8 cellular contexts compared by ENCODE assay signal in the genomic region with DNA sequence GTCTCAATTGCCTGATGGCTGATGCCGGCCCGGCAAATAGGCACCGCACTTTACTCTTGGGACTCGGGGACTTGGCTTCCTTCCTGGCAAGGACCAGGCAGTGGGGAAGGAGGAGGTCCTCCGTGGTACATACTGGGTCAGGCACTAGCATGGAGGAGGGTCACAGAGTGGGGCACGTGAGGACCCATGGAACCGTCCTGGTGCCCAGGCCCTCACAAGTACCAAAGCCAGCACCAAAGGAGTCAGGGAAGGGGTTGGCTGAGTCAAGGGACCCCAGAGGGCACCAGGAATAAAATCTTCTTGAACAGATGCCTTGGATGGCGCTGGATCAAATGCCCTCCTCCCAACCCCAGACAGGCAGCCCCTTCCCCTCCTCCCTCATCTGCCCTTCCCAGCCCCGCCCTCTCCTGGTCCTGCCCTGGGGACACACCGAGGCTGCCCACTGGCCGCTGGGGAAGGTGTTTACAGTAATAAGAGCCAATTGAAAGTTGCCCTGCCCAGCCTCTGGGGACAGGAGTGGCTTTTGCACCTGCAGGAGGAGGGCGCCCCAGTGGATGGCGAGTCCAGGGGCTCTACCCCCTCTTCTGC.
DNase-seq lines count a peak whose midpoint lies in the region; ATAC-seq and TF ChIP-seq lines count a peak whose summit lies in the region.

No MANE protein-coding gene starts in this region.

- peaks cover 6% of the 10 kb centered on the region for H3K27me3 Mint-ChIP-seq in T-helper 1 cell treated with Interleukin-12 subunit alpha and Interleukin-12 subunit beta and Interleukin-4 antibody, amounts not matched to agents 30 μg/mL and 1 μg/mL, for 36 hours (ENCODE audit: low read depth)
- no peaks in the 10 kb centered on the region for H3K27me3 Mint-ChIP-seq in effector memory CD8-positive, alpha-beta T cell
- no peaks in the 10 kb centered on the region for H3K27me3 Mint-ChIP-seq in stimulated activated naive CD8-positive, alpha-beta T cell treated with anti-CD3 and anti-CD28 coated beads, Interleukin-15, amount 100 ng/mL, for 72 hours

- peaks cover 39% of the 10 kb centered on the region for H3K36me3 Mint-ChIP-seq in T-helper 1 cell treated with Interleukin-12 subunit alpha and Interleukin-12 subunit beta and Interleukin-4 antibody, amounts not matched to agents 30 μg/mL and 1 μg/mL, for 36 hours (ENCODE audit: low read depth)
- peaks cover 52% of the 10 kb centered on the region for H3K36me3 Mint-ChIP-seq in effector memory CD8-positive, alpha-beta T cell (ENCODE audit: insufficient read depth)

- peak overlapping the region; percentile 91 for H3K4me3 Mint-ChIP-seq in T-helper 1 cell treated with Interleukin-12 subunit alpha and Interleukin-12 subunit beta and Interleukin-4 antibody, amounts not matched to agents 30 μg/mL and 1 μg/mL, for 36 hours
- peak overlapping the region; percentile 97 to 99 for H3K4me3 Mint-ChIP-seq in effector memory CD8-positive, alpha-beta T cell
- H3K4me3 Mint-ChIP-seq in stimulated activated naive CD8-positive, alpha-beta T cell treated with anti-CD3 and anti-CD28 coated beads, Interleukin-15, amount 100 ng/mL, for 72 hours, result peak overlapping the region; percentile 95 to 98

- no peak for TF ChIP-seq CTCF in coronary artery (IDR thresholded peaks at IDR 0.05)

- H3K27ac Mint-ChIP-seq in T-helper 1 cell treated with Interleukin-12 subunit alpha and Interleukin-12 subunit beta and Interleukin-4 antibody, amounts not matched to agents 30 μg/mL and 1 μg/mL, for 36 hours, result peak overlapping the region; percentile 90
- H3K27ac Mint-ChIP-seq in effector memory CD8-positive, alpha-beta T cell, result peak overlapping the region; percentile 89
- H3K27ac Mint-ChIP-seq in stimulated activated naive CD8-positive, alpha-beta T cell treated with anti-CD3 and anti-CD28 coated beads, Interleukin-15, amount 100 ng/mL, for 72 hours, result peak overlapping the region; percentile 87 to 93

- no peaks in the 10 kb centered on the region for H3K9me3 Mint-ChIP-seq in T-helper 1 cell treated with Interleukin-12 subunit alpha and Interleukin-12 subunit beta and Interleukin-4 antibody, amounts not matched to agents 30 μg/mL and 1 μg/mL, for 36 hours
- no peaks in the 10 kb centered on the region for H3K9me3 Mint-ChIP-seq in effector memory CD8-positive, alpha-beta T cell
- no peaks in the 10 kb centered on the region for H3K9me3 Mint-ChIP-seq in stimulated activated naive CD8-positive, alpha-beta T cell treated with anti-CD3 and anti-CD28 coated beads, Interleukin-15, amount 100 ng/mL, for 72 hours

- DNase-seq in T-helper 1 cell (no peak), NCI-H748 treated with DMSO at 0.1 percent for 48 hours (lab: John Stamatoyannopoulos, UW) (peak; percentile 46), coronary artery (ENCODE audit: low spot score) (no peak)
- no peak for DNase-seq in effector memory CD8-positive, alpha-beta T cell
- DNase-seq in stimulated activated naive CD8-positive, alpha-beta T cell treated with anti-CD3 and anti-CD28 coated beads, Interleukin-15, amount 100 ng/mL, for 72 hours, result peak in 1 of 2 donors; percentile 23

- no peak overlapping the region for H3K27ac ChIP-seq in coronary artery

- ATAC-seq in effector memory CD8-positive, alpha-beta T cell (replicated peaks), result no peak
- ATAC-seq in stimulated activated naive CD8-positive, alpha-beta T cell treated with anti-CD3 and anti-CD28 coated beads, Interleukin-15, amount 100 ng/mL, for 72 hours, result no peak
- ATAC-seq in HG03439 (IDR thresholded peaks at IDR 0.05; ENCODE audit: unreplicated experiment) (no peak), GM19455 (IDR thresholded peaks at IDR 0.05; ENCODE audit: unreplicated experiment) (no peak)

- peaks cover 59% of the 10 kb centered on the region for H3K4me1 Mint-ChIP-seq in T-helper 1 cell treated with Interleukin-12 subunit alpha and Interleukin-12 subunit beta and Interleukin-4 antibody, amounts not matched to agents 30 μg/mL and 1 μg/mL, for 36 hours (ENCODE audit: low read depth)
- H3K4me1 Mint-ChIP-seq in effector memory CD8-positive, alpha-beta T cell (ENCODE audit: low read depth in 2 of 2), result peaks cover 75 to 83% of the 10 kb centered on the region in 2 donors
- peaks cover 90% of the 10 kb centered on the region for H3K4me1 Mint-ChIP-seq in stimulated activated naive CD8-positive, alpha-beta T cell treated with anti-CD3 and anti-CD28 coated beads, Interleukin-15, amount 100 ng/mL, for 72 hours

- H3K4me3 ChIP-seq in coronary artery, result no peak overlapping the region
